ENCODE assay signal across 2 cellular contexts in genomic region chrX:10537308-10537707, GRCh38.
TF ChIP-seq lines count a peak whose summit lies in the region.

No MANE protein-coding gene starts in this region.

TF ChIP-seq in A549, 52 proteins besides CTCF, POLR2A, EP300 and RAD21 (continued from another document):
- TF ChIP-seq PBX3 (IDR thresholded peaks at IDR 0.05) (no peak), FOSB (CRISPR knock-in tag; IDR thresholded peaks at IDR 0.05) (no peak)
- TF ChIP-seq, protein P1, sequence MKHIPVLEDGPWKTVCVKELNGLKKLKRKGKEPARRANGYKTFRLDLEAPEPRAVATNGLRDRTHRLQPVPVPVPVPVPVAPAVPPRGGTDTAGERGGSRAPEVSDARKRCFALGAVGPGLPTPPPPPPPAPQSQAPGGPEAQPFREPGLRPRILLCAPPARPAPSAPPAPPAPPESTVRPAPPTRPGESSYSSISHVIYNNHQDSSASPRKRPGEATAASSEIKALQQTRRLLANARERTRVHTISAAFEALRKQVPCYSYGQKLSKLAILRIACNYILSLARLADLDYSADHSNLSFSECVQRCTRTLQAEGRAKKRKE (CRISPR knock-in tag; IDR thresholded peaks at IDR 0.05; ENCODE audit: low read depth): no peak

TF ChIP-seq in K562, 482 proteins besides CTCF, POLR2A, EP300 and RAD21 (continued from another document):
- TF ChIP-seq, protein P2, sequence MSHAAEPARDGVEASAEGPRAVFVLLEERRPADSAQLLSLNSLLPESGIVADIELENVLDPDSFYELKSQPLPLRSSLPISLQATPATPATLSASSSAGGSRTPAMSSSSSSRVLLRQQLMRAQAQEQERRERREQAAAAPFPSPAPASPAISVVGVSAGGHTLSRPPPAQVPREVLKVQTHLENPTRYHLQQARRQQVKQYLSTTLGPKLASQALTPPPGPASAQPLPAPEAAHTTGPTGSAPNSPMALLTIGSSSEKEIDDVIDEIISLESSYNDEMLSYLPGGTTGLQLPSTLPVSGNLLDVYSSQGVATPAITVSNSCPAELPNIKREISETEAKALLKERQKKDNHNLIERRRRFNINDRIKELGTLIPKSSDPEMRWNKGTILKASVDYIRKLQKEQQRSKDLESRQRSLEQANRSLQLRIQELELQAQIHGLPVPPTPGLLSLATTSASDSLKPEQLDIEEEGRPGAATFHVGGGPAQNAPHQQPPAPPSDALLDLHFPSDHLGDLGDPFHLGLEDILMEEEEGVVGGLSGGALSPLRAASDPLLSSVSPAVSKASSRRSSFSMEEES (CRISPR knock-in tag; IDR thresholded peaks at IDR 0.05): peak; percentile 31
